Comparison of ENCODE assay signal across 12 cellular contexts in genomic region chr16:85878875-85879274, GRCh38. TPM values are rescaled to one million over a fixed set of nuclear protein-coding genes. Genes with fewer than 3 reads are reported as not detected.
A peak's percentile ranks its signal among the peaks of the same experiment; 100 is the strongest.
DNase-seq lines count a peak whose midpoint lies in the region; ATAC-seq and TF ChIP-seq lines count a peak whose summit lies in the region.
"Had no signal": no experiment of that assay in that cellular context is flagged by ENCODE, and none has a peak within 500 bp of the region (broad histone marks: within the 10 kb centered on the region; RNA-seq: fewer than 3 reads in every experiment).

No MANE protein-coding gene starts in this region.

- peaks cover 5% of the 10 kb centered on the region for H3K27me3 Mint-ChIP-seq in endothelial cell (ENCODE audit: unreplicated experiment)

- no peaks in the 10 kb centered on the region for H3K36me3 ChIP-seq in aorta (ENCODE audit: control insufficient read depth in 1 of 2, insufficient read depth in 2 of 2, low read length in 1 of 2)
- H3K36me3 ChIP-seq: suprapubic skin had no signal

- no peak overlapping the region for H3K4me3 ChIP-seq in aorta (ENCODE audit: low read length in 2 of 2)
- H3K4me3 ChIP-seq: suprapubic skin had no signal

- H3K4me1 ChIP-seq in aorta (ENCODE audit: control insufficient read depth in 1 of 2, insufficient read depth in 2 of 2, low read length in 2 of 2): no peaks in the 10 kb centered on the region
- H3K4me1 ChIP-seq: suprapubic skin had no signal

- H3K9me3 Mint-ChIP-seq in endothelial cell (ENCODE audit: unreplicated experiment): no peaks in the 10 kb centered on the region

- TF ChIP-seq CTCF in endothelial cell (IDR thresholded peaks at IDR 0.05; ENCODE audit: unreplicated experiment): no peak

- H3K4me3 Mint-ChIP-seq in endothelial cell (ENCODE audit: unreplicated experiment): no peak overlapping the region

- intact Hi-C loops in aorta (cut with DNase I): no loop called here

- no peaks in the 10 kb centered on the region for H3K4me1 Mint-ChIP-seq in endothelial cell (ENCODE audit: unreplicated experiment)

- H3K27ac Mint-ChIP-seq in endothelial cell (ENCODE audit: unreplicated experiment): no peak overlapping the region

- no peaks in the 10 kb centered on the region for H3K9me3 ChIP-seq in aorta (ENCODE audit: control insufficient read depth, low read length)
- H3K9me3 ChIP-seq: suprapubic skin had no signal

- H3K27ac ChIP-seq in aorta (ENCODE audit: low read depth in 1 of 2, low read length in 2 of 2): no peak overlapping the region
- H3K27ac ChIP-seq: suprapubic skin, VCaP had no signal

- ATAC-seq in HG02973 (IDR thresholded peaks at IDR 0.05; ENCODE audit: unreplicated experiment) (no peak), aorta (ENCODE audit: low FRiP score) (no peak)

- H3K36me3 Mint-ChIP-seq in endothelial cell (ENCODE audit: low read depth, unreplicated experiment): no peaks in the 10 kb centered on the region

- H3K27me3 ChIP-seq in aorta (ENCODE audit: control insufficient read depth in 1 of 2, insufficient read depth in 2 of 2, low read length in 1 of 2): no peaks in the 10 kb centered on the region

- WGBS in aorta, 2 donors: 16 to 18% methylated on average over 5 of the region's 5 CpGs

- DNase-seq in AG20443 (ENCODE audit: low spot score) (peak; percentile 80), HT1080 (ENCODE audit: low read depth) (peak; percentile 66), endothelial cell (ENCODE audit: low spot score) (peak; percentile 24), lung microvascular endothelial cell (ENCODE audit: low read depth in 2 of 2) (peak; percentile 95), aorta (no peak), NCI-H2029 (lab: John Stamatoyannopoulos, UW) (no peak), ecto neural progenitor cell (ENCODE audit: low spot score) (no peak)
- DNase-seq: NCI-H1092; stimulated activated CD4-positive, alpha-beta T cell treated with anti-CD3 and anti-CD28 coated beads, Interleukin-4, amount 100 ng/mL, for 24 hours had no signal

RNA-seq across cellular contexts. Expression of gene IRF8, which starts 20.1 kb away (rescaled TPM):
- 0.23 TPM in 1 of 2 replicates, not detected in the other for total RNA-seq in HT1080 (2014; rRNA removed; shearing (Covaris generic))
- polyA plus RNA-seq in HT1080 (2015; cell fraction: cytosol; rRNA removed): not detected in 2 replicates
- polyA plus RNA-seq in HT1080 (2015; cell fraction: nucleus; rRNA removed): not detected in 2 replicates
- total RNA-seq in endothelial cell (ENCODE audit: unreplicated experiment) (1.5 TPM), lung microvascular endothelial cell (2.2 and 34.5 TPM in 2 replicates), aorta (10 to 100 TPM; 12.5 to 25.2 TPM)
- 10 to 100 TPM in 1 of 2 donors, 1 to 10 TPM in 1; 3.7 to 13.3 TPM for polyA plus RNA-seq in aorta

Comparison
In these comparisons a context has a peak if more than half of its experiments do, and no peak if none do; other contexts are left out.
1. DNase-seq: peak in AG20443 (single experiment), HT1080 (single experiment), endothelial cell (single experiment) and lung microvascular endothelial cell (2 of 2); none in aorta (0 of 2), NCI-H2029 (single experiment) and ecto neural progenitor cell (single experiment).